ENCODE assay signal across 1 cellular context in the genomic region with DNA sequence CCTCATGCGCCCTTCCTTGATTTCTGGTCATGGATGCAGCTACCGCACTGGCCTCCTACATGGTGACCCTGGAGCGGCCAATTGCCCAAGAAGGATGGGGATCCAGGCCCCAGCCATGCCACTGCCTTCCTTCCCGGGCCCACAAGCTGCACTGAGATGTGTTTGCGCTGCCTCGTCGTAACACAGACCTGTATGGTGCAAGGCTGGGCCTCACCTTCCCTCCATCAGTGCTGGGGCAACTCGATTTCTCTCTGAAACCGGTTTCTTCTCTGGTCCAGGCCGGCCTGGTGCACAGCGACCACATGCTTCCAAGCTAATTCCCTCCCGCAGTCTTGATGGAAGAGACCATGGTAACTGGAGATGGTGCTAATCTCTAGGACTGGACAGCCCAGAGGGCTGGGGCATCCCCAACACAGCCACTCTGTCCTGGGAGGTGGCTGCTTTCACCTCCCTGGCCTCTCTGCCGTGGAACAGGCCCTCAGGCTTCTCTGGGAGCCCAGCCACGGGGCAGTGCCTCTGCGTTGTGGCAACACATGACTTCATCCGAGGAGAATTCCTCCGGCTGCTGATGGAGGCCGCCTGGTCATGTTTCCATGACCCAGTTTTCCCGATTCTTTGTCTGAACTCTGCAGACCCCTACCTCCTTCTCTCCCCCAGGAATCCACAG.
TF ChIP-seq lines count a peak whose summit lies in the region.

No MANE protein-coding gene starts in this region.

TF ChIP-seq in GM23338, 12 proteins besides CTCF, POLR2A, EP300 and RAD21:
- TF ChIP-seq, protein P1, sequence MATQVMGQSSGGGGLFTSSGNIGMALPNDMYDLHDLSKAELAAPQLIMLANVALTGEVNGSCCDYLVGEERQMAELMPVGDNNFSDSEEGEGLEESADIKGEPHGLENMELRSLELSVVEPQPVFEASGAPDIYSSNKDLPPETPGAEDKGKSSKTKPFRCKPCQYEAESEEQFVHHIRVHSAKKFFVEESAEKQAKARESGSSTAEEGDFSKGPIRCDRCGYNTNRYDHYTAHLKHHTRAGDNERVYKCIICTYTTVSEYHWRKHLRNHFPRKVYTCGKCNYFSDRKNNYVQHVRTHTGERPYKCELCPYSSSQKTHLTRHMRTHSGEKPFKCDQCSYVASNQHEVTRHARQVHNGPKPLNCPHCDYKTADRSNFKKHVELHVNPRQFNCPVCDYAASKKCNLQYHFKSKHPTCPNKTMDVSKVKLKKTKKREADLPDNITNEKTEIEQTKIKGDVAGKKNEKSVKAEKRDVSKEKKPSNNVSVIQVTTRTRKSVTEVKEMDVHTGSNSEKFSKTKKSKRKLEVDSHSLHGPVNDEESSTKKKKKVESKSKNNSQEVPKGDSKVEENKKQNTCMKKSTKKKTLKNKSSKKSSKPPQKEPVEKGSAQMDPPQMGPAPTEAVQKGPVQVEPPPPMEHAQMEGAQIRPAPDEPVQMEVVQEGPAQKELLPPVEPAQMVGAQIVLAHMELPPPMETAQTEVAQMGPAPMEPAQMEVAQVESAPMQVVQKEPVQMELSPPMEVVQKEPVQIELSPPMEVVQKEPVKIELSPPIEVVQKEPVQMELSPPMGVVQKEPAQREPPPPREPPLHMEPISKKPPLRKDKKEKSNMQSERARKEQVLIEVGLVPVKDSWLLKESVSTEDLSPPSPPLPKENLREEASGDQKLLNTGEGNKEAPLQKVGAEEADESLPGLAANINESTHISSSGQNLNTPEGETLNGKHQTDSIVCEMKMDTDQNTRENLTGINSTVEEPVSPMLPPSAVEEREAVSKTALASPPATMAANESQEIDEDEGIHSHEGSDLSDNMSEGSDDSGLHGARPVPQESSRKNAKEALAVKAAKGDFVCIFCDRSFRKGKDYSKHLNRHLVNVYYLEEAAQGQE (IDR thresholded peaks at IDR 0.05; ENCODE audit: unreplicated experiment) = no peak
- TF ChIP-seq CREB1 (CRISPR knock-in tag; IDR thresholded peaks at IDR 0.05; ENCODE audit: low read depth) (no peak), EZH2 (IDR thresholded peaks at IDR 0.05; ENCODE audit: low read depth, unreplicated experiment) (no peak), ZNF114 (CRISPR knock-in tag; IDR thresholded peaks at IDR 0.05) (no peak), STAT1 (IDR thresholded peaks at IDR 0.05; ENCODE audit: unreplicated experiment) (no peak), ZNF331 (CRISPR knock-in tag; IDR thresholded peaks at IDR 0.05; ENCODE audit: low read depth) (no peak), JUNB (IDR thresholded peaks at IDR 0.05; ENCODE audit: unreplicated experiment) (no peak), EZH2phosphoT487 (IDR thresholded peaks at IDR 0.05; ENCODE audit: unreplicated experiment) (no peak), POLR2AphosphoS5 (IDR thresholded peaks at IDR 0.05; ENCODE audit: low read depth) (no peak), NANOG (IDR thresholded peaks at IDR 0.05; ENCODE audit: borderline replicate concordance) (no peak)
- TF ChIP-seq, protein P2, sequence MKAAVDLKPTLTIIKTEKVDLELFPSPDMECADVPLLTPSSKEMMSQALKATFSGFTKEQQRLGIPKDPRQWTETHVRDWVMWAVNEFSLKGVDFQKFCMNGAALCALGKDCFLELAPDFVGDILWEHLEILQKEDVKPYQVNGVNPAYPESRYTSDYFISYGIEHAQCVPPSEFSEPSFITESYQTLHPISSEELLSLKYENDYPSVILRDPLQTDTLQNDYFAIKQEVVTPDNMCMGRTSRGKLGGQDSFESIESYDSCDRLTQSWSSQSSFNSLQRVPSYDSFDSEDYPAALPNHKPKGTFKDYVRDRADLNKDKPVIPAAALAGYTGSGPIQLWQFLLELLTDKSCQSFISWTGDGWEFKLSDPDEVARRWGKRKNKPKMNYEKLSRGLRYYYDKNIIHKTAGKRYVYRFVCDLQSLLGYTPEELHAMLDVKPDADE (IDR thresholded peaks at IDR 0.05) = no peak
- TF ChIP-seq, protein P3, sequence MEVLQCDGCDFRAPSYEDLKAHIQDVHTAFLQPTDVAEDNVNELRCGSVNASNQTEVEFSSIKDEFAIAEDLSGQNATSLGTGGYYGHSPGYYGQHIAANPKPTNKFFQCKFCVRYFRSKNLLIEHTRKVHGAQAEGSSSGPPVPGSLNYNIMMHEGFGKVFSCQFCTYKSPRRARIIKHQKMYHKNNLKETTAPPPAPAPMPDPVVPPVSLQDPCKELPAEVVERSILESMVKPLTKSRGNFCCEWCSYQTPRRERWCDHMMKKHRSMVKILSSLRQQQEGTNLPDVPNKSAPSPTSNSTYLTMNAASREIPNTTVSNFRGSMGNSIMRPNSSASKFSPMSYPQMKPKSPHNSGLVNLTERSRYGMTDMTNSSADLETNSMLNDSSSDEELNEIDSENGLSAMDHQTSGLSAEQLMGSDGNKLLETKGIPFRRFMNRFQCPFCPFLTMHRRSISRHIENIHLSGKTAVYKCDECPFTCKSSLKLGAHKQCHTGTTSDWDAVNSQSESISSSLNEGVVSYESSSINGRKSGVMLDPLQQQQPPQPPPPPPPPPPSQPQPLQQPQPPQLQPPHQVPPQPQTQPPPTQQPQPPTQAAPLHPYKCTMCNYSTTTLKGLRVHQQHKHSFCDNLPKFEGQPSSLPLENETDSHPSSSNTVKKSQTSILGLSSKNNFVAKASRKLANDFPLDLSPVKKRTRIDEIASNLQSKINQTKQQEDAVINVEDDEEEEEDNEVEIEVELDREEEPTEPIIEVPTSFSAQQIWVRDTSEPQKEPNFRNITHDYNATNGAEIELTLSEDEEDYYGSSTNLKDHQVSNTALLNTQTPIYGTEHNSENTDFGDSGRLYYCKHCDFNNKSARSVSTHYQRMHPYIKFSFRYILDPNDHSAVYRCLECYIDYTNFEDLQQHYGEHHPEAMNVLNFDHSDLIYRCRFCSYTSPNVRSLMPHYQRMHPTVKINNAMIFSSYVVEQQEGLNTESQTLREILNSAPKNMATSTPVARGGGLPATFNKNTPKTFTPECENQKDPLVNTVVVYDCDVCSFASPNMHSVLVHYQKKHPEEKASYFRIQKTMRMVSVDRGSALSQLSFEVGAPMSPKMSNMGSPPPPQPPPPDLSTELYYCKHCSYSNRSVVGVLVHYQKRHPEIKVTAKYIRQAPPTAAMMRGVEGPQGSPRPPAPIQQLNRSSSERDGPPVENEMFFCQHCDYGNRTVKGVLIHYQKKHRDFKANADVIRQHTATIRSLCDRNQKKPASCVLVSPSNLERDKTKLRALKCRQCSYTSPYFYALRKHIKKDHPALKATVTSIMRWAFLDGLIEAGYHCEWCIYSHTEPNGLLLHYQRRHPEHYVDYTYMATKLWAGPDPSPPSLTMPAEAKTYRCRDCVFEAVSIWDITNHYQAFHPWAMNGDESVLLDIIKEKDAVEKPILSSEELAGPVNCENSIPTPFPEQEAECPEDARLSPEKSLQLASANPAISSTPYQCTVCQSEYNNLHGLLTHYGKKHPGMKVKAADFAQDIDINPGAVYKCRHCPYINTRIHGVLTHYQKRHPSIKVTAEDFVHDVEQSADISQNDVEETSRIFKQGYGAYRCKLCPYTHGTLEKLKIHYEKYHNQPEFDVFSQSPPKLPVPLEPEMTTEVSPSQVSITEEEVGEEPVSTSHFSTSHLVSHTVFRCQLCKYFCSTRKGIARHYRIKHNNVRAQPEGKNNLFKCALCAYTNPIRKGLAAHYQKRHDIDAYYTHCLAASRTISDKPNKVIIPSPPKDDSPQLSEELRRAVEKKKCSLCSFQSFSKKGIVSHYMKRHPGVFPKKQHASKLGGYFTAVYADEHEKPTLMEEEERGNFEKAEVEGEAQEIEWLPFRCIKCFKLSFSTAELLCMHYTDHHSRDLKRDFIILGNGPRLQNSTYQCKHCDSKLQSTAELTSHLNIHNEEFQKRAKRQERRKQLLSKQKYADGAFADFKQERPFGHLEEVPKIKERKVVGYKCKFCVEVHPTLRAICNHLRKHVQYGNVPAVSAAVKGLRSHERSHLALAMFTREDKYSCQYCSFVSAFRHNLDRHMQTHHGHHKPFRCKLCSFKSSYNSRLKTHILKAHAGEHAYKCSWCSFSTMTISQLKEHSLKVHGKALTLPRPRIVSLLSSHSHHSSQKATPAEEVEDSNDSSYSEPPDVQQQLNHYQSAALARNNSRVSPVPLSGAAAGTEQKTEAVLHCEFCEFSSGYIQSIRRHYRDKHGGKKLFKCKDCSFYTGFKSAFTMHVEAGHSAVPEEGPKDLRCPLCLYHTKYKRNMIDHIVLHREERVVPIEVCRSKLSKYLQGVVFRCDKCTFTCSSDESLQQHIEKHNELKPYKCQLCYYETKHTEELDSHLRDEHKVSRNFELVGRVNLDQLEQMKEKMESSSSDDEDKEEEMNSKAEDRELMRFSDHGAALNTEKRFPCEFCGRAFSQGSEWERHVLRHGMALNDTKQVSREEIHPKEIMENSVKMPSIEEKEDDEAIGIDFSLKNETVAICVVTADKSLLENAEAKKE (CRISPR knock-in tag; IDR thresholded peaks at IDR 0.05) = no peak
